ENCODE assay signal across 8 cellular contexts in genomic region chr6:27837636-27838512, GRCh38.
DNase-seq lines count a peak whose midpoint lies in the region; ATAC-seq and TF ChIP-seq lines count a peak whose summit lies in the region.

No MANE protein-coding gene starts in this region.

- in situ Hi-C loops in GM23248 (cut with MboI): no loop called here

- H3K9me3 Mint-ChIP-seq in activated T-helper 2 cell treated with anti-CD3 and anti-CD28 coated beads, Interferon-gamma antibody, Interleukin-2, Interleukin-4, amounts not matched to agents 10 μg/mL and 5 μg/mL and 100 μg/mL, durations not matched to agents 14 hours and 24 hours and 36 hours: no peaks in the 10 kb centered on the region
- no peaks in the 10 kb centered on the region for H3K9me3 Mint-ChIP-seq in naive thymus-derived CD8-positive, alpha-beta T cell

- peak overlapping the region; percentile 80 for H2AFZ ChIP-seq in GM23248
- no peak overlapping the region for H2AFZ ChIP-seq in Karpas-422 (ENCODE audit: low read length)

- no peak for TF ChIP-seq POLR2A in Peyer's patch (IDR thresholded peaks at IDR 0.05)

- H3K4me1 ChIP-seq in GM23248 (ENCODE audit: insufficient read depth) (peaks cover 23% of the 10 kb centered on the region), Karpas-422 (ENCODE audit: low read length) (peaks cover 43% of the 10 kb centered on the region), Peyer's patch (peaks cover 0 to 17% (median 5%) of the 10 kb centered on the region in 4 donors)

- H3K4me3 Mint-ChIP-seq in activated T-helper 2 cell treated with anti-CD3 and anti-CD28 coated beads, Interferon-gamma antibody, Interleukin-2, Interleukin-4, amounts not matched to agents 10 μg/mL and 5 μg/mL and 100 μg/mL, durations not matched to agents 14 hours and 24 hours and 36 hours (ENCODE audit: low read depth): no peak overlapping the region
- no peak overlapping the region for H3K4me3 Mint-ChIP-seq in naive thymus-derived CD8-positive, alpha-beta T cell

- H3K27me3 ChIP-seq in GM23248 (replicated peaks; ENCODE audit: insufficient read depth) (no peaks in the 10 kb centered on the region), Karpas-422 (ENCODE audit: low read length) (no peaks in the 10 kb centered on the region), Peyer's patch (no peaks in the 10 kb centered on the region)

- POLR2A ChIA-PET in naive thymus-derived CD8-positive, alpha-beta T cell (lab: Charles Lee): interaction anchor here (0.6 to 11.6 kb wide), 56 partner anchors 9 to 1817 kb away, joined by 3 to 793 read pairs (median 6); partner anchors contain the start of genes HMGN4 and TRIM27

- H3K36me3 ChIP-seq in GM23248 (ENCODE audit: low read depth): no peaks in the 10 kb centered on the region
- H3K36me3 ChIP-seq in Karpas-422 (ENCODE audit: insufficient read depth, low read length): peaks cover 7% of the 10 kb centered on the region; the same call in 1 of the 2 replicates
- no peaks in the 10 kb centered on the region for H3K36me3 ChIP-seq in Peyer's patch

- intact Hi-C loops in activated T-helper 2 cell treated with anti-CD3 and anti-CD28 coated beads, Interferon-gamma antibody, Interleukin-2, Interleukin-4, amounts not matched to agents 10 μg/mL and 5 μg/mL and 100 μg/mL, durations not matched to agents 14 hours and 24 hours and 36 hours (cut with micrococcal nuclease): loop anchor here (1.0 to 10.0 kb wide), 9 partner anchors 8 to 1681 kb away; a partner anchor contains a TSS

- H3F3A ChIP-seq in GM23248 (ENCODE audit: insufficient read depth): peaks cover 38% of the 10 kb centered on the region

- WGBS in GM23248 (ENCODE audit: low coverage in 1 of 2, low lambda C conversion rate in 2 of 2, missing lambda C conversion rate in 2 of 2), 2 experiments: 1% methylated on average over 49 of the region's 49 CpGs

- no peak overlapping the region for H3K27ac Mint-ChIP-seq in activated T-helper 2 cell treated with anti-CD3 and anti-CD28 coated beads, Interferon-gamma antibody, Interleukin-2, Interleukin-4, amounts not matched to agents 10 μg/mL and 5 μg/mL and 100 μg/mL, durations not matched to agents 14 hours and 24 hours and 36 hours
- no peak overlapping the region for H3K27ac Mint-ChIP-seq in naive thymus-derived CD8-positive, alpha-beta T cell

- peak overlapping the region; percentile 100 for H3K9ac ChIP-seq in GM23248
- peak overlapping the region; percentile 98 for H3K9ac ChIP-seq in Karpas-422 (ENCODE audit: low read length)

- no peaks in the 10 kb centered on the region for H4K20me1 ChIP-seq in GM23248 (ENCODE audit: insufficient read depth)
- H4K20me1 ChIP-seq in Karpas-422 (ENCODE audit: insufficient read depth, low read depth, low read length): no peaks in the 10 kb centered on the region

- H3K79me2 ChIP-seq in GM23248 (ENCODE audit: insufficient read depth): peaks cover 44% of the 10 kb centered on the region
- peaks cover 27% of the 10 kb centered on the region for H3K79me2 ChIP-seq in Karpas-422 (ENCODE audit: low read length)

- peaks cover 28% of the 10 kb centered on the region for H3K4me1 Mint-ChIP-seq in activated T-helper 2 cell treated with anti-CD3 and anti-CD28 coated beads, Interferon-gamma antibody, Interleukin-2, Interleukin-4, amounts not matched to agents 10 μg/mL and 5 μg/mL and 100 μg/mL, durations not matched to agents 14 hours and 24 hours and 36 hours (ENCODE audit: low read depth)
- peaks cover 8 to 36% (median 18%) of the 10 kb centered on the region in 4 donors for H3K4me1 Mint-ChIP-seq in naive thymus-derived CD8-positive, alpha-beta T cell

- H3K9me2 ChIP-seq in GM23248 (ENCODE audit: insufficient read depth): no peaks in the 10 kb centered on the region
- no peaks in the 10 kb centered on the region for H3K9me2 ChIP-seq in Karpas-422 (replicated peaks; ENCODE audit: insufficient read depth, low read length)

- H3K9me3 ChIP-seq in GM23248 (ENCODE audit: low read depth) (no peaks in the 10 kb centered on the region), Karpas-422 (ENCODE audit: low read length) (no peaks in the 10 kb centered on the region), Peyer's patch (no peaks in the 10 kb centered on the region)

- ATAC-seq in naive thymus-derived CD8-positive, alpha-beta T cell: peak; percentile 78 to 81

- H3K27me3 Mint-ChIP-seq in activated T-helper 2 cell treated with anti-CD3 and anti-CD28 coated beads, Interferon-gamma antibody, Interleukin-2, Interleukin-4, amounts not matched to agents 10 μg/mL and 5 μg/mL and 100 μg/mL, durations not matched to agents 14 hours and 24 hours and 36 hours (ENCODE audit: low read depth): no peaks in the 10 kb centered on the region
- H3K27me3 Mint-ChIP-seq in naive thymus-derived CD8-positive, alpha-beta T cell: peaks cover 0 to 8% (median 0%) of the 10 kb centered on the region in 5 donors

- peak overlapping the region; percentile 100 for H3K27ac ChIP-seq in GM23248
- H3K27ac ChIP-seq in Karpas-422 (ENCODE audit: low read length): peak overlapping the region; percentile 98
- H3K27ac ChIP-seq in Peyer's patch: peak overlapping the region; percentile 96 to 98 (median 98)
- H3K27ac ChIP-seq in substantia nigra (ENCODE audit: low read depth, low read length, poor library complexity, severe bottlenecking): peak overlapping the region; percentile 66

- no peak for TF ChIP-seq CTCF in Peyer's patch (IDR thresholded peaks at IDR 0.05)

- DNase-seq in ELF-1 (ENCODE audit: low read depth, low spot score) (peak; percentile 97), GM23248 (peak; percentile 99), Karpas-422 (peak; percentile 98), Peyer's patch (peak; percentile 77 to 91 (median 85)), fibroblast of peridontal ligament (ENCODE audit: extremely low read depth) (peak; percentile 100), substantia nigra (lab: John Stamatoyannopoulos, UW) (peak in 33 of 49 donors; percentile 19 to 91 (median 38))
- peak; percentile 85 for DNase-seq in activated T-helper 2 cell treated with anti-CD3 and anti-CD28 coated beads, Interferon-gamma antibody, Interleukin-2, Interleukin-4, amounts not matched to agents 10 μg/mL and 5 μg/mL and 100 μg/mL, durations not matched to agents 14 hours and 24 hours and 36 hours (ENCODE audit: low spot score)
- peak; percentile 63 to 95 (median 88) for DNase-seq in naive thymus-derived CD8-positive, alpha-beta T cell

- peak overlapping the region; percentile 99 for H3K4me3 ChIP-seq in GM23248
- peak overlapping the region; percentile 87 for H3K4me3 ChIP-seq in Karpas-422 (ENCODE audit: low read length)
- H3K4me3 ChIP-seq in Peyer's patch: peak overlapping the region; percentile 63 to 75 (median 74)

- H3K4me2 ChIP-seq in GM23248 (ENCODE audit: unreplicated experiment) (peak overlapping the region; percentile 100), Karpas-422 (ENCODE audit: low read depth, low read length, poor library complexity, severe bottlenecking) (peak overlapping the region; percentile 98)

- H3K36me3 Mint-ChIP-seq in activated T-helper 2 cell treated with anti-CD3 and anti-CD28 coated beads, Interferon-gamma antibody, Interleukin-2, Interleukin-4, amounts not matched to agents 10 μg/mL and 5 μg/mL and 100 μg/mL, durations not matched to agents 14 hours and 24 hours and 36 hours (ENCODE audit: low read depth): peaks cover 18% of the 10 kb centered on the region
- no peaks in the 10 kb centered on the region for H3K36me3 Mint-ChIP-seq in naive thymus-derived CD8-positive, alpha-beta T cell

Comparison
In these comparisons a context has a peak if more than half of its experiments do, and no peak if none do; other contexts are left out.
1. Peak in every context shown above with its lines: DNase-seq, ATAC-seq, H3K4me3 ChIP-seq and H3K27ac ChIP-seq.
2. DNase-seq: peak in every context shown above with its lines; median percentile 100 in fibroblast of peridontal ligament; 99 in GM23248; 98 in Karpas-422; 97 in ELF-1; 88 in naive thymus-derived CD8-positive, alpha-beta T cell; 85 in Peyer's patch; 85 in activated T-helper 2 cell treated with anti-CD3 and anti-CD28 coated beads, Interferon-gamma antibody, Interleukin-2, Interleukin-4, amounts not matched to agents 10 μg/mL and 5 μg/mL and 100 μg/mL, durations not matched to agents 14 hours and 24 hours and 36 hours; 38 in substantia nigra.